ENCODE assay signal across 26 cellular contexts in the genomic region with DNA sequence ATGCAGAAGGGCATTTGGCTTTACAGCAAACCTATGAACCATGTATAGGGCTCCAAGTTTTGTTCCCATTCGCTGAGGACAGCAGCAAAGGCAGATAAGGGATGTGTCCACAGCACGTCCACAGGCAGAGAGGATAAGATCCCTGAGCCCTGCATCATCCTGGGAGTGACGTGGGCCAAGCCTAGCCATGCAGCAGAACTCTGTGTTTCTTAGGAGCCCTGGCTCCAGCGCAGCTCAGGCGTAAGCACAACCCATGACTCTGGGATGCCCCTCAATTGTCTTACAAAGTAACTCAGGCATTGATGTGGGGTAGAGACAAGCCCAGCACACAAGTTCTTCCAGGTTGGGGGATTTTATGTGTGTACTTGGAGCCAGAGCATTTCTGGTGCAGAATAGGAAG.
"Had no signal": no experiment of that assay in that cellular context is flagged by ENCODE, and none has a peak within 500 bp of the region (broad histone marks: within the 10 kb centered on the region; RNA-seq: fewer than 3 reads in every experiment).

No MANE protein-coding gene starts in this region.

- DNase-seq: activated CD4-positive, alpha-beta T cell treated with anti-CD3 and anti-CD28 coated beads for 48 hours; activated CD4-positive, alpha-beta T cell treated with anti-CD3 and anti-CD28 coated beads, Interleukin-2, amount 50 U/mL, for 48 hours; activated CD8-positive, alpha-beta memory T cell treated with anti-CD3 and anti-CD28 coated beads for 24 hours; activated effector memory CD4-positive, alpha-beta T cell treated with anti-CD3 and anti-CD28 coated beads, Interleukin-2, amount 50 U/mL, for 16 hours; activated naive CD4-positive, alpha-beta T cell treated with anti-CD3 and anti-CD28 coated beads, Interleukin-2, amount 10 ng/mL, durations not matched to agents 7 days and 5 days; activated naive CD8-positive, alpha-beta T cell treated with anti-CD3 and anti-CD28 coated beads, Interleukin-2, amount 10 ng/mL, durations not matched to agents 7 days and 5 days; activated T-cell treated with anti-CD3 and anti-CD28 coated beads, Interleukin-2, amount 50 U/mL, for 1 hour; brain microvascular endothelial cell; caudate nucleus; cortex of kidney; foreskin keratinocyte; kidney; mesendoderm; natural killer cell; small intestine; stimulated activated CD4-positive, alpha-beta T cell treated with anti-CD3 and anti-CD28 coated beads, Interleukin-4, amount 100 ng/mL, for 24 hours; substantia nigra; T-cell; tibial artery; upper lobe of right lung had no signal

- H3K9me3 ChIP-seq: neutrophil, tibial artery, upper lobe of right lung had no signal

- H3K27ac ChIP-seq: brain microvascular endothelial cell, foreskin keratinocyte, neutrophil, upper lobe of right lung had no signal

- H3K4me3 ChIP-seq: lung, tibial artery, upper lobe of right lung had no signal

- H3K36me3 ChIP-seq: brain microvascular endothelial cell, tibial artery, upper lobe of right lung had no signal

- H3K4me1 ChIP-seq: foreskin keratinocyte had no signal

- ATAC-seq: activated CD4-positive, CD25-positive, alpha-beta regulatory T cell treated with anti-CD3 and anti-CD28 coated beads, Interleukin-2, amount 50 U/mL, for 24 hours; esophagus mucosa; foreskin keratinocyte; left lobe of liver; natural killer cell; stimulated activated effector memory CD8-positive, alpha-beta T cell treated with anti-CD3 and anti-CD28 coated beads, Interleukin-12 subunit alpha, Interleukin-12 subunit beta, amount 100 ng/mL, for 72 hours; T-cell; upper lobe of right lung had no signal

- H3K27me3 ChIP-seq: brain microvascular endothelial cell, neutrophil, tibial artery, upper lobe of right lung had no signal
